ENCODE assay signal across 14 cellular contexts in genomic region chr5:61919920-61920319, GRCh38.
A peak's percentile ranks its signal among the peaks of the same experiment; 100 is the strongest.
DNase-seq lines count a peak whose midpoint lies in the region; ATAC-seq and FAIRE-seq lines count a peak whose summit lies in the region.
"Had no signal": no experiment of that assay in that cellular context is flagged by ENCODE, and none has a peak within 500 bp of the region (broad histone marks: within the 10 kb centered on the region; RNA-seq: fewer than 3 reads in every experiment).

No MANE protein-coding gene starts in this region.

- no peak overlapping the region for H3K4me3 ChIP-seq in small intestine (ENCODE audit: low read depth in 1 of 2, low read length in 2 of 2)
- H3K4me3 ChIP-seq: skin epidermis, thoracic aorta had no signal

- H3K27me3 ChIP-seq in small intestine (ENCODE audit: control insufficient read depth in 2 of 2, insufficient read depth in 2 of 2, low read length in 2 of 2): no peaks in the 10 kb centered on the region

- H3K36me3 ChIP-seq in small intestine (ENCODE audit: control insufficient read depth in 2 of 2, insufficient read depth in 2 of 2, low read length in 2 of 2): no peaks in the 10 kb centered on the region
- H3K36me3 ChIP-seq: thoracic aorta had no signal

- intact Hi-C loops in Right ventricle myocardium inferior (cut with DNase I): no loop called here

- no peak for ATAC-seq in Right ventricle myocardium inferior

- FAIRE-seq in small intestine (lab: Jason Lieb, UNC): no peak
- FAIRE-seq: kidney had no signal

- no peaks in the 10 kb centered on the region for H3K4me1 ChIP-seq in small intestine (ENCODE audit: control insufficient read depth in 2 of 2, insufficient read depth in 1 of 2, low read depth in 1 of 2, low read length in 1 of 2)

- H3K27ac ChIP-seq in small intestine (ENCODE audit: low read depth in 1 of 2, low read length in 1 of 2): no peak overlapping the region
- H3K27ac ChIP-seq: skin epidermis, thoracic aorta had no signal

- WGBS in small intestine, 3 donors: 16 to 39% (median 33%) methylated on average over 6 of the region's 6 CpGs

- no peaks in the 10 kb centered on the region for H3K9me3 ChIP-seq in small intestine (ENCODE audit: control insufficient read depth, low read depth)
- H3K9me3 ChIP-seq: thoracic aorta had no signal

- peak; percentile 18 for DNase-seq in NCI-H1092 (lab: John Stamatoyannopoulos, UW)
- DNase-seq in NCI-H524 (lab: John Stamatoyannopoulos, UW): peak; percentile 36 to 82
- DNase-seq in fibroblast of gingiva (ENCODE audit: low read depth): peak; percentile 14
- DNase-seq in small intestine: peak; percentile 49
- no peak for DNase-seq in Right ventricle myocardium inferior (ENCODE audit: missing footprints)
- no peak for DNase-seq in HK-2 (ENCODE audit: unreplicated experiment)
- no peak for DNase-seq in 8988T
- DNase-seq: activated naive CD8-positive, alpha-beta T cell treated with anti-CD3 and anti-CD28 coated beads for 36 hours; CD4-positive, CD25-positive, alpha-beta regulatory T cell; foreskin melanocyte; kidney; NCI-H446 had no signal

Comparison
In these comparisons a context has a peak if more than half of its experiments do, and no peak if none do; other contexts are left out.
1. DNase-seq: peak in NCI-H1092 (single experiment), NCI-H524 (2 of 2), fibroblast of gingiva (single experiment) and small intestine (single experiment); none in Right ventricle myocardium inferior (single experiment), HK-2 (single experiment) and 8988T (single experiment).